1 cellular context compared by ENCODE assay signal in the genomic region with DNA sequence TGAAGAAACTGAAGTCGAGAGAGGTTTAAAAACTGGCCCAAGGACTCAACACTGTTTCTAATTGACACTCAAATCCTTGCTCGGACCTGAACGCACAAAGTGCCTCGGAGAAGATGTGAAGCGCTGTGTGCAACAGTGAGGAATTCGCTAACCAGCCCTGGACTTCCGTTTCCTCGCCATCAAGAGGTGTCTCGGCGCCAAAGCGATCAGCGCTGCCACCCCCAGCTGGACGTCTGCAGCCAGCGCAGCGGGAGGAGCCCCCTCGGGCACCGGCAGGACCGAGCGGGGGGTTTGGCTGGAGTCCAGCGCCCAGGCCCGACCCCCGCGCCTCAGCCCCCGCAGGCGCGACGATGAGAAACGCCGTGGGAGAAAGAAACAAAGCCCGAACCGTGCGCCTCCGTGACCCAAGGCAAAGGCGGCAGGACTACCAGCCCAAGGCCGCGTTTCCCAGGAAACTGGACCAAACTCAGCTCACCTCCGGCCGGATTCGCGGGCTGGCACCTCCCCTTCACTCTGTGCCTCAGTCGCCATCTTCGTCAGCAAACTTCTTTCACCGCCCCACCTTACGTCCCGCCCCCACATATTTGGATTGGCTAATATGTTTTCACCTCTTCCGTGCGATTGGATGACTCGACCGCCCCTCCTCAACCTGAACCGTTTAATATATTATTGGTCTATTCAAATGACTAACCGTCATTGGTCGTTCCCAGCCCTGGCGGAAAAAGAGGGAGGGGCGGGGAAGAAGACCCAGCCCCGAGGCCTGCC.
TF ChIP-seq lines count a peak whose summit lies in the region.

Gene ARHGAP19 (minus strand): TSS at position 541 of the 765 bp plus-strand sequence. CDS start 10 bp downstream, at position 531.

TF ChIP-seq in K562, 482 proteins besides CTCF, POLR2A, EP300 and RAD21 (continued from another document and continues in another):
- TF ChIP-seq CUX1 (CRISPR knock-in tag; IDR thresholded peaks at IDR 0.05) (no peak), ID3 (CRISPR knock-in tag; IDR thresholded peaks at IDR 0.05) (no peak), ID3 (tag; IDR thresholded peaks at IDR 0.05) (no peak), NKRF (IDR thresholded peaks at IDR 0.05; ENCODE audit: borderline replicate concordance) (peak; percentile 52; the same call in 1 of the 2 replicates), HNRNPL (IDR thresholded peaks at IDR 0.05; ENCODE audit: low read depth, low read length) (peak; percentile 83; the same call in 1 of the 2 replicates), FOXJ3 (CRISPR knock-in tag; IDR thresholded peaks at IDR 0.05) (no peak), RBM22 (IDR thresholded peaks at IDR 0.05; ENCODE audit: low read depth, low read length, poor library complexity, severe bottlenecking) (peak; percentile 55), TRIM24 (IDR thresholded peaks at IDR 0.05) (no peak), ZNF165 (CRISPR knock-in tag; IDR thresholded peaks at IDR 0.05; ENCODE audit: borderline replicate concordance) (no peak), ZNF280B (CRISPR knock-in tag; IDR thresholded peaks at IDR 0.05) (no peak), RBM17 (IDR thresholded peaks at IDR 0.05; ENCODE audit: borderline replicate concordance, low read depth, low read length) (no peak), ZNF583 (CRISPR knock-in tag; IDR thresholded peaks at IDR 0.05) (no peak), PML (IDR thresholded peaks at IDR 0.05; ENCODE audit: low read length) (peak; percentile 23; the same call in 1 of the 2 replicates), HES1 (IDR thresholded peaks at IDR 0.05; ENCODE audit: low read depth) (no peak), ILK (tag; IDR thresholded peaks at IDR 0.05; ENCODE audit: borderline replicate concordance, low read depth) (no peak), NFE2L1 (tag; IDR thresholded peaks at IDR 0.05; ENCODE audit: borderline replicate concordance, low read depth) (no peak), ARID3A (IDR thresholded peaks at IDR 0.05; ENCODE audit: borderline replicate concordance, low read depth, low read length) (no peak), ZKSCAN3 (CRISPR knock-in tag; IDR thresholded peaks at IDR 0.05) (no peak), ELF1 (tag; IDR thresholded peaks at IDR 0.05) (peak; percentile 63), ZEB2 (IDR thresholded peaks at IDR 0.05) (no peak), SP1 (CRISPR knock-in tag; IDR thresholded peaks at IDR 0.05) (peak; percentile 73), ZBTB5 (IDR thresholded peaks at IDR 0.05) (no peak), CTBP1 (IDR thresholded peaks at IDR 0.05; ENCODE audit: borderline replicate concordance) (peak; percentile 68; the same call in 1 of the 2 replicates), STAT5A (IDR thresholded peaks at IDR 0.05; ENCODE audit: borderline replicate concordance, low read length) (no peak), PURB (CRISPR knock-in tag; IDR thresholded peaks at IDR 0.05; ENCODE audit: low read depth) (no peak), TOE1 (IDR thresholded peaks at IDR 0.05; ENCODE audit: borderline replicate concordance) (peak; percentile 50; the same call in 1 of the 2 replicates), TOE1 (CRISPR knock-in tag; IDR thresholded peaks at IDR 0.05; ENCODE audit: borderline replicate concordance, low read depth) (no peak), SMAD4 (CRISPR knock-in tag; conservative IDR thresholded peaks at IDR 0.05) (peak; percentile 52; the same call in 1 of the 2 replicates), CBX1 (IDR thresholded peaks at IDR 0.05; ENCODE audit: low read depth) (no peak), RBBP5 (IDR thresholded peaks at IDR 0.05; ENCODE audit: borderline replicate concordance, insufficient read depth, low read length, poor library complexity, severe bottlenecking) (peak; percentile 79), TSC22D4 (tag; IDR thresholded peaks at IDR 0.05) (no peak), ZNF696 (CRISPR knock-in tag; conservative IDR thresholded peaks at IDR 0.05) (no peak)
- TF ChIP-seq, protein P1, sequence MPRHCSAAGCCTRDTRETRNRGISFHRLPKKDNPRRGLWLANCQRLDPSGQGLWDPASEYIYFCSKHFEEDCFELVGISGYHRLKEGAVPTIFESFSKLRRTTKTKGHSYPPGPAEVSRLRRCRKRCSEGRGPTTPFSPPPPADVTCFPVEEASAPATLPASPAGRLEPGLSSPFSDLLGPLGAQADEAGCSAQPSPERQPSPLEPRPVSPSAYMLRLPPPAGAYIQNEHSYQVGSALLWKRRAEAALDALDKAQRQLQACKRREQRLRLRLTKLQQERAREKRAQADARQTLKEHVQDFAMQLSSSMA (CRISPR knock-in tag; IDR thresholded peaks at IDR 0.05), result no peak
- TF ChIP-seq, protein P2, sequence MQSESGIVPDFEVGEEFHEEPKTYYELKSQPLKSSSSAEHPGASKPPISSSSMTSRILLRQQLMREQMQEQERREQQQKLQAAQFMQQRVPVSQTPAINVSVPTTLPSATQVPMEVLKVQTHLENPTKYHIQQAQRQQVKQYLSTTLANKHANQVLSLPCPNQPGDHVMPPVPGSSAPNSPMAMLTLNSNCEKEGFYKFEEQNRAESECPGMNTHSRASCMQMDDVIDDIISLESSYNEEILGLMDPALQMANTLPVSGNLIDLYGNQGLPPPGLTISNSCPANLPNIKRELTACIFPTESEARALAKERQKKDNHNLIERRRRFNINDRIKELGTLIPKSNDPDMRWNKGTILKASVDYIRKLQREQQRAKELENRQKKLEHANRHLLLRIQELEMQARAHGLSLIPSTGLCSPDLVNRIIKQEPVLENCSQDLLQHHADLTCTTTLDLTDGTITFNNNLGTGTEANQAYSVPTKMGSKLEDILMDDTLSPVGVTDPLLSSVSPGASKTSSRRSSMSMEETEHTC (IDR thresholded peaks at IDR 0.05), result no peak
